Comparison of ENCODE assay signal across 9 cellular contexts in genomic region chr12:127559349-127560040, GRCh38.
A peak's percentile ranks its signal among the peaks of the same experiment; 100 is the strongest.
DNase-seq lines count a peak whose midpoint lies in the region; TF ChIP-seq lines count a peak whose summit lies in the region.
"Had no signal": no experiment of that assay in that cellular context is flagged by ENCODE, and none has a peak within 500 bp of the region (broad histone marks: within the 10 kb centered on the region; RNA-seq: fewer than 3 reads in every experiment).

No MANE protein-coding gene starts in this region.

- no peak overlapping the region for H3K4me3 ChIP-seq in HFF-Myc (replicated peaks; ENCODE audit: low read depth, low read length)
- H3K4me3 ChIP-seq in WERI-Rb-1 (ENCODE audit: low read depth, low read length): no peak overlapping the region
- no peak overlapping the region for H3K4me3 ChIP-seq in retinal pigment epithelial cell (ENCODE audit: low read length)
- H3K4me3 ChIP-seq: upper lobe of left lung had no signal

- peak; percentile 86 for TF ChIP-seq CTCF in HFF-Myc (IDR thresholded peaks at IDR 0.05; ENCODE audit: low read depth, low read length, missing control alignments)
- peak; percentile 63 for TF ChIP-seq CTCF in WERI-Rb-1 (IDR thresholded peaks at IDR 0.05; ENCODE audit: low read depth, low read length)
- peak; percentile 62 for TF ChIP-seq CTCF in retinal pigment epithelial cell (conservative IDR thresholded peaks at IDR 0.05; ENCODE audit: low read depth, low read length)

- no peaks in the 10 kb centered on the region for H3K9me3 ChIP-seq in WERI-Rb-1 (ENCODE audit: severe bottlenecking)
- H3K9me3 ChIP-seq: upper lobe of left lung had no signal

- no peak overlapping the region for H3K27ac ChIP-seq in WERI-Rb-1
- peak overlapping the region; percentile 40 for H3K27ac ChIP-seq in epithelial cell of prostate
- H3K27ac ChIP-seq: upper lobe of left lung had no signal

- peak; percentile 96 for DNase-seq in EL
- peak; percentile 96 for DNase-seq in HFF-Myc (ENCODE audit: extremely low read depth, low read depth)
- DNase-seq in NCI-H187 treated with DMSO at 0.1 percent for 48 hours (lab: John Stamatoyannopoulos, UW): peak; percentile 33
- peak; percentile 17 for DNase-seq in WERI-Rb-1
- DNase-seq in epithelial cell of prostate (ENCODE audit: low read depth, low spot score): peak; percentile 60
- peak; percentile 24 for DNase-seq in retinal pigment epithelial cell (ENCODE audit: low read depth)
- DNase-seq in LoVo (ENCODE audit: low spot score): no peak
- no peak for DNase-seq in cerebellar nuclear complex (lab: John Stamatoyannopoulos, UW)

- H3K27me3 ChIP-seq in WERI-Rb-1 (ENCODE audit: insufficient read depth, low read depth, severe bottlenecking): no peaks in the 10 kb centered on the region
- H3K27me3 ChIP-seq: upper lobe of left lung had no signal

- no peaks in the 10 kb centered on the region for H3K36me3 ChIP-seq in WERI-Rb-1
- H3K36me3 ChIP-seq: upper lobe of left lung had no signal

Comparison
In these comparisons a context has a peak if more than half of its experiments do, and no peak if none do; other contexts are left out.
1. DNase-seq: peak in EL (single experiment), HFF-Myc (single experiment), NCI-H187 treated with DMSO at 0.1 percent for 48 hours (single experiment), WERI-Rb-1 (single experiment), epithelial cell of prostate (single experiment) and retinal pigment epithelial cell (single experiment); none in LoVo (single experiment) and cerebellar nuclear complex (0 of 2).
2. Peak in every context shown above with its lines, with median percentiles within 50 percentile points of each other: CTCF ChIP-seq.